ENCODE assay signal across 8 cellular contexts in genomic region chr5:36607114-36607561, GRCh38. TPM values are rescaled to one million over a fixed set of nuclear protein-coding genes. Genes with fewer than 3 reads are reported as not detected.
A peak's percentile ranks its signal among the peaks of the same experiment; 100 is the strongest.
DNase-seq lines count a peak whose midpoint lies in the region; ATAC-seq and TF ChIP-seq lines count a peak whose summit lies in the region.

No MANE protein-coding gene starts in this region.

- DNase-seq in AG08395 (ENCODE audit: low spot score) = peak; percentile 32
- DNase-seq in HEK293T (ENCODE audit: extremely low spot score) = peak; percentile 62
- no peak for DNase-seq in activated B cell treated with CpG ODN at 0.5 μM for 24 hours
- DNase-seq in glomerular endothelial cell (ENCODE audit: extremely low read depth, low read depth, low spot score) = peak; percentile 3
- DNase-seq in NCI-H345 (lab: John Stamatoyannopoulos, UW) = no peak
- no peak for DNase-seq in A172 (ENCODE audit: low spot score)
- no peak for DNase-seq in DMS153 treated with DMSO at 0.1 percent for 48 hours (lab: John Stamatoyannopoulos, UW; ENCODE audit: unreplicated experiment)

- H3K4me1 ChIP-seq in parathyroid adenoma = no peaks in the 10 kb centered on the region

- no peak overlapping the region for H3K9ac ChIP-seq in parathyroid adenoma

- no peaks in the 10 kb centered on the region for H3K79me2 ChIP-seq in parathyroid adenoma

- CTCF ChIA-PET in HEK293T (lab: Yijun Ruan, JAX) = interaction anchor here (0.7 to 1.1 kb wide), 2 partner anchors 83 to 883 kb away, joined by 3 read pairs; no protein-coding TSS in a partner anchor
- CTCF ChIA-PET in activated B cell treated with CpG ODN at 0.5 μM for 24 hours (lab: Charles Lee) = no interaction called here

- intact Hi-C loops in activated B cell treated with CpG ODN at 0.5 μM for 24 hours (cut with micrococcal nuclease) = loop anchor here (2.0 kb wide), 1 partner anchor 84 kb away; no protein-coding TSS in a partner anchor

- no peak overlapping the region for H3K27ac ChIP-seq in parathyroid adenoma

- H3K27me3 ChIP-seq in parathyroid adenoma (ENCODE audit: control insufficient read depth, insufficient read depth, low read length) = no peaks in the 10 kb centered on the region

- no peaks in the 10 kb centered on the region for H3K36me3 Mint-ChIP-seq in activated B cell treated with CpG ODN at 0.5 μM for 24 hours (ENCODE audit: low read depth)

- POLR2A ChIA-PET in HEK293T (lab: Yijun Ruan, JAX) (interaction anchor here (0.6 to 3.6 kb wide), 7 partner anchors 11 to 269 kb away, joined by 3 to 14 read pairs (median 3); no protein-coding TSS in a partner anchor), activated B cell treated with CpG ODN at 0.5 μM for 24 hours (lab: Charles Lee) (no interaction called here)

- TF ChIP-seq CTCF in activated B cell treated with CpG ODN at 0.5 μM for 24 hours (IDR thresholded peaks at IDR 0.05) (no peak), parathyroid adenoma (IDR thresholded peaks at IDR 0.05) (no peak)

- no peaks in the 10 kb centered on the region for H3K36me3 ChIP-seq in parathyroid adenoma (ENCODE audit: control insufficient read depth, insufficient read depth, low read length)

- H3K4me3 Mint-ChIP-seq in activated B cell treated with CpG ODN at 0.5 μM for 24 hours = peak overlapping the region; percentile 77

- H3K4me1 Mint-ChIP-seq in activated B cell treated with CpG ODN at 0.5 μM for 24 hours = peaks cover 16% of the 10 kb centered on the region

- no peak overlapping the region for H3K27ac Mint-ChIP-seq in activated B cell treated with CpG ODN at 0.5 μM for 24 hours

- peak overlapping the region; percentile 54 for H3K4me2 ChIP-seq in parathyroid adenoma (ENCODE audit: low read length)

- ATAC-seq in activated B cell treated with CpG ODN at 0.5 μM for 24 hours (ENCODE audit: low read depth) = no peak

- H3K9me3 Mint-ChIP-seq in activated B cell treated with CpG ODN at 0.5 μM for 24 hours = peaks cover 5% of the 10 kb centered on the region

- H2AFZ ChIP-seq in parathyroid adenoma = peak overlapping the region; percentile 65

- H3K9me3 ChIP-seq in parathyroid adenoma (ENCODE audit: control insufficient read depth, low read length) = no peaks in the 10 kb centered on the region

- H3K4me3 ChIP-seq in parathyroid adenoma (ENCODE audit: low read depth, low read length) = no peak overlapping the region

- peaks cover 51% of the 10 kb centered on the region for H3K27me3 Mint-ChIP-seq in activated B cell treated with CpG ODN at 0.5 μM for 24 hours

TF ChIP-seq in HEK293T, 16 proteins besides CTCF, POLR2A, EP300 and RAD21:
- TF ChIP-seq HDGF (IDR thresholded peaks at IDR 0.05; ENCODE audit: borderline replicate concordance) = no peak
- no peak for TF ChIP-seq LEF1 (IDR thresholded peaks at IDR 0.05; ENCODE audit: borderline replicate concordance)
- no peak for TF ChIP-seq ELF4 (IDR thresholded peaks at IDR 0.05)
- TF ChIP-seq CTBP1 (IDR thresholded peaks at IDR 0.05; ENCODE audit: borderline replicate concordance) = no peak
- TF ChIP-seq BHLHE40 (IDR thresholded peaks at IDR 0.05; ENCODE audit: borderline replicate concordance) = no peak
- no peak for TF ChIP-seq TARDBP (IDR thresholded peaks at IDR 0.05)
- TF ChIP-seq FOXA1 (IDR thresholded peaks at IDR 0.05) = no peak
- no peak for TF ChIP-seq L3MBTL2 (conservative IDR thresholded peaks at IDR 0.05)
- TF ChIP-seq PKNOX1 (IDR thresholded peaks at IDR 0.05) = no peak
- TF ChIP-seq SUZ12 (IDR thresholded peaks at IDR 0.05) = no peak
- no peak for TF ChIP-seq FOXM1 (IDR thresholded peaks at IDR 0.05; ENCODE audit: borderline replicate concordance)
- no peak for TF ChIP-seq NFRKB (IDR thresholded peaks at IDR 0.05)
- no peak for TF ChIP-seq ARNT (IDR thresholded peaks at IDR 0.05)
- no peak for TF ChIP-seq FOXK2 (IDR thresholded peaks at IDR 0.05)
- TF ChIP-seq ZNF384 (IDR thresholded peaks at IDR 0.05) = no peak; the same call in 1 of the 2 replicates
- TF ChIP-seq SP1 (IDR thresholded peaks at IDR 0.05) = no peak

RNA-seq across cellular contexts. Expression of gene SLC1A3, which starts 0.7 kb away (rescaled TPM):
- 0.44 and 0.82 TPM in 2 replicates for total RNA-seq in activated B cell treated with CpG ODN at 0.5 μM for 24 hours
- not detected in 2 replicates for total RNA-seq in glomerular endothelial cell
- not detected in 2 replicates for total RNA-seq in A172 (2014; rRNA removed; shearing (Covaris generic))

Comparison
In these comparisons a context has a peak if more than half of its experiments do, and no peak if none do; other contexts are left out.
1. DNase-seq: peak in AG08395 (single experiment), HEK293T (single experiment) and glomerular endothelial cell (single experiment); none in activated B cell treated with CpG ODN at 0.5 μM for 24 hours (single experiment), NCI-H345 (single experiment), A172 (single experiment) and DMS153 treated with DMSO at 0.1 percent for 48 hours (single experiment).